ENCODE assay signal across 1 cellular context in the genomic region with DNA sequence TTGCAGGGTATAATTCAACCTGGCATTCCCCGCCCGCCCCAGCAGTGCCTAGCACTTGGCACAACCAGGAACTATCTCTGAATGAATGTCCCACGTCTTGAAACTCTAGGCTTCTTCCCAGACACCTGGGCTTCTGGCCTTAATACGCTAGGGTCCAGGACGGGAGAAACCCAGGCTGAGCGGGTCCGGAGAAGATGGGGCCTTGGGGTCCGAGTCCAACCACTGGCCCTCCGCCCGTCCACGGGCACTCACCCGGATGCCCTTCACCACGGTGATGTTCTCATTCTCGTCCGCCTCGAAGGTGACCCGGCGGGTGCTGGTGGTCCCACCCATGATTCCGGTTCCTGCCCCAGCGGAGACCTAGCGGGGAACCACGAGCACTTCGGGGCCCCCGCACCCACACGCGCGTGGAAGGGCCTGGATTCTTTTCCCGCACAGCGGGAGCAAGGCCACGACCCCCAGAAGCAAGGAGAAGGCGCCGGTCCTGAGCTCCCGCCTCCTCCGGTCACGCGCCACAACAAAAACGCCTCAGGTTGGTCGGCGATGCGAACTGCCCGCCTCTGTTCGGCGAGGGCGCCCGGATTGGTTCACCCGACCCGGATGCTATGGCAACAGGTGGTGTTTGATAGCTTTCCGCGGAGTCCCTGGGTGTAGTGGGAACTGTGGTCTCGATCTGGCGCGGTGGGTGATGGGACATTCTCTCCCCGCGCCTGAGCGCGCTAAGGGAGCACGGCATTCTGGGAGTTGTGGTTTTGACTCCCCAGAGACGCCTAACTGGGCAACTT.
TF ChIP-seq lines count a peak whose summit lies in the region.

TSS of gene CHCHD3 (minus strand) at position 486 of the 785 bp plus-strand sequence. CDS start at position 333, 153 bp downstream.

TF ChIP-seq in HepG2, 621 proteins besides CTCF, POLR2A, EP300 and RAD21 (continued from another document and continues in another):
- TF ChIP-seq GABPA (IDR thresholded peaks at IDR 0.05; ENCODE audit: low read depth, low read length): peak; percentile 73
- TF ChIP-seq GABPA (CRISPR knock-in tag; IDR thresholded peaks at IDR 0.05; ENCODE audit: low read depth): peak; percentile 93
- no peak for TF ChIP-seq SSRP1 (CRISPR knock-in tag; IDR thresholded peaks at IDR 0.05)
- 0 out of 2 replicates have a peak, but pooled peaks have one; percentile 25 for TF ChIP-seq ISL2 (CRISPR knock-in tag; IDR thresholded peaks at IDR 0.05)
- TF ChIP-seq, protein P1, sequence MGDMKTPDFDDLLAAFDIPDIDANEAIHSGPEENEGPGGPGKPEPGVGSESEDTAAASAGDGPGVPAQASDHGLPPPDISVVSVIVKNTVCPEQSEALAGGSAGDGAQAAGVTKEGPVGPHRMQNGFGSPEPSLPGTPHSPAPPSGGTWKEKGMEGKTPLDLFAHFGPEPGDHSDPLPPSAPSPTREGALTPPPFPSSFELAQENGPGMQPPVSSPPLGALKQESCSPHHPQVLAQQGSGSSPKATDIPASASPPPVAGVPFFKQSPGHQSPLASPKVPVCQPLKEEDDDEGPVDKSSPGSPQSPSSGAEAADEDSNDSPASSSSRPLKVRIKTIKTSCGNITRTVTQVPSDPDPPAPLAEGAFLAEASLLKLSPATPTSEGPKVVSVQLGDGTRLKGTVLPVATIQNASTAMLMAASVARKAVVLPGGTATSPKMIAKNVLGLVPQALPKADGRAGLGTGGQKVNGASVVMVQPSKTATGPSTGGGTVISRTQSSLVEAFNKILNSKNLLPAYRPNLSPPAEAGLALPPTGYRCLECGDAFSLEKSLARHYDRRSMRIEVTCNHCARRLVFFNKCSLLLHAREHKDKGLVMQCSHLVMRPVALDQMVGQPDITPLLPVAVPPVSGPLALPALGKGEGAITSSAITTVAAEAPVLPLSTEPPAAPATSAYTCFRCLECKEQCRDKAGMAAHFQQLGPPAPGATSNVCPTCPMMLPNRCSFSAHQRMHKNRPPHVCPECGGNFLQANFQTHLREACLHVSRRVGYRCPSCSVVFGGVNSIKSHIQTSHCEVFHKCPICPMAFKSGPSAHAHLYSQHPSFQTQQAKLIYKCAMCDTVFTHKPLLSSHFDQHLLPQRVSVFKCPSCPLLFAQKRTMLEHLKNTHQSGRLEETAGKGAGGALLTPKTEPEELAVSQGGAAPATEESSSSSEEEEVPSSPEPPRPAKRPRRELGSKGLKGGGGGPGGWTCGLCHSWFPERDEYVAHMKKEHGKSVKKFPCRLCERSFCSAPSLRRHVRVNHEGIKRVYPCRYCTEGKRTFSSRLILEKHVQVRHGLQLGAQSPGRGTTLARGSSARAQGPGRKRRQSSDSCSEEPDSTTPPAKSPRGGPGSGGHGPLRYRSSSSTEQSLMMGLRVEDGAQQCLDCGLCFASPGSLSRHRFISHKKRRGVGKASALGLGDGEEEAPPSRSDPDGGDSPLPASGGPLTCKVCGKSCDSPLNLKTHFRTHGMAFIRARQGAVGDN (CRISPR knock-in tag; IDR thresholded peaks at IDR 0.05): peak; percentile 83
- peak; percentile 29; the same call in 1 of the 2 replicates for TF ChIP-seq FOXO1 (CRISPR knock-in tag; IDR thresholded peaks at IDR 0.05)
- TF ChIP-seq SIN3A (IDR thresholded peaks at IDR 0.05; ENCODE audit: borderline replicate concordance, low read depth, low read length): peak; percentile 68; the same call in 1 of the 2 replicates
- TF ChIP-seq MTA1 (CRISPR knock-in tag; IDR thresholded peaks at IDR 0.05; ENCODE audit: borderline replicate concordance): peak; percentile 76; the same call in 1 of the 2 replicates
- no peak for TF ChIP-seq MAZ (IDR thresholded peaks at IDR 0.05; ENCODE audit: borderline replicate concordance, low read depth, low read length)
- peak; percentile 48; the same call in 1 of the 2 replicates for TF ChIP-seq MAZ (CRISPR knock-in tag; IDR thresholded peaks at IDR 0.05; ENCODE audit: low read depth)
- peak; percentile 89 for TF ChIP-seq HNRNPL (IDR thresholded peaks at IDR 0.05; ENCODE audit: low read depth, low read length)
- peak; percentile 14 for TF ChIP-seq TBL1XR1 (IDR thresholded peaks at IDR 0.05; ENCODE audit: borderline replicate concordance, low read length, partially characterized antibody)
- TF ChIP-seq ARID4A (CRISPR knock-in tag; IDR thresholded peaks at IDR 0.05; ENCODE audit: borderline replicate concordance): peak; percentile 92
- TF ChIP-seq CHCHD3 (CRISPR knock-in tag; IDR thresholded peaks at IDR 0.05): 0 out of 2 replicates have a peak, but pooled peaks have one; percentile 74
- TF ChIP-seq KLF6 (CRISPR knock-in tag; IDR thresholded peaks at IDR 0.05): 0 out of 2 replicates have a peak, but pooled peaks have one; percentile 14
- TF ChIP-seq ZNF790 (CRISPR knock-in tag; IDR thresholded peaks at IDR 0.05; ENCODE audit: borderline replicate concordance): no peak
- TF ChIP-seq ZNF615 (CRISPR knock-in tag; IDR thresholded peaks at IDR 0.05; ENCODE audit: borderline replicate concordance): 0 out of 2 replicates have a peak, but pooled peaks have one; percentile 56
- TF ChIP-seq RFX5 (IDR thresholded peaks at IDR 0.05; ENCODE audit: low read depth, low read length): no peak
- TF ChIP-seq ZNF777 (CRISPR knock-in tag; IDR thresholded peaks at IDR 0.05): peak; percentile 37; the same call in 1 of the 2 replicates
- TF ChIP-seq ZNF547 (CRISPR knock-in tag; IDR thresholded peaks at IDR 0.05): 0 out of 2 replicates have a peak, but pooled peaks have one; percentile 26
- no peak for TF ChIP-seq AFF4 (CRISPR knock-in tag; IDR thresholded peaks at IDR 0.05)
- peak; percentile 90 for TF ChIP-seq TFE3 (CRISPR knock-in tag; IDR thresholded peaks at IDR 0.05)
- TF ChIP-seq THAP11 (CRISPR knock-in tag; IDR thresholded peaks at IDR 0.05): peak; percentile 99
- TF ChIP-seq ETV5 (CRISPR knock-in tag; IDR thresholded peaks at IDR 0.05; ENCODE audit: borderline replicate concordance): peak; percentile 38; the same call in 1 of the 2 replicates
- peak; percentile 80; the same call in 1 of the 2 replicates for TF ChIP-seq THAP9 (CRISPR knock-in tag; IDR thresholded peaks at IDR 0.05; ENCODE audit: borderline replicate concordance)
- TF ChIP-seq MTF2 (CRISPR knock-in tag; IDR thresholded peaks at IDR 0.05; ENCODE audit: borderline replicate concordance): no peak
- TF ChIP-seq ARID5B (CRISPR knock-in tag; IDR thresholded peaks at IDR 0.05): peak; percentile 40; the same call in 1 of the 2 replicates
- TF ChIP-seq HDAC1 (CRISPR knock-in tag; IDR thresholded peaks at IDR 0.05): peak; percentile 96
- 0 out of 2 replicates have a peak, but pooled peaks have one; percentile 7 for TF ChIP-seq GATAD2A (CRISPR knock-in tag; IDR thresholded peaks at IDR 0.05)
- peak; percentile 77 for TF ChIP-seq POLR2AphosphoS5 (IDR thresholded peaks at IDR 0.05; ENCODE audit: low read depth, low read length)
- no peak for TF ChIP-seq NONO (IDR thresholded peaks at IDR 0.05)
- 0 out of 2 replicates have a peak, but pooled peaks have one; percentile 54 for TF ChIP-seq NONO (CRISPR knock-in tag; conservative IDR thresholded peaks at IDR 0.05)
